Comparison of ENCODE assay signal across 1 cellular context in genomic region chr6:20569000-20569610, GRCh38.
TF ChIP-seq lines count a peak whose summit lies in the region.

No MANE protein-coding gene starts in this region.

TF ChIP-seq in GM23338, 12 proteins besides CTCF, POLR2A, EP300 and RAD21 (continued from another document):
- no peak for TF ChIP-seq REST (IDR thresholded peaks at IDR 0.05; ENCODE audit: unreplicated experiment)
